ENCODE assay signal across 2 cellular contexts in the genomic region with DNA sequence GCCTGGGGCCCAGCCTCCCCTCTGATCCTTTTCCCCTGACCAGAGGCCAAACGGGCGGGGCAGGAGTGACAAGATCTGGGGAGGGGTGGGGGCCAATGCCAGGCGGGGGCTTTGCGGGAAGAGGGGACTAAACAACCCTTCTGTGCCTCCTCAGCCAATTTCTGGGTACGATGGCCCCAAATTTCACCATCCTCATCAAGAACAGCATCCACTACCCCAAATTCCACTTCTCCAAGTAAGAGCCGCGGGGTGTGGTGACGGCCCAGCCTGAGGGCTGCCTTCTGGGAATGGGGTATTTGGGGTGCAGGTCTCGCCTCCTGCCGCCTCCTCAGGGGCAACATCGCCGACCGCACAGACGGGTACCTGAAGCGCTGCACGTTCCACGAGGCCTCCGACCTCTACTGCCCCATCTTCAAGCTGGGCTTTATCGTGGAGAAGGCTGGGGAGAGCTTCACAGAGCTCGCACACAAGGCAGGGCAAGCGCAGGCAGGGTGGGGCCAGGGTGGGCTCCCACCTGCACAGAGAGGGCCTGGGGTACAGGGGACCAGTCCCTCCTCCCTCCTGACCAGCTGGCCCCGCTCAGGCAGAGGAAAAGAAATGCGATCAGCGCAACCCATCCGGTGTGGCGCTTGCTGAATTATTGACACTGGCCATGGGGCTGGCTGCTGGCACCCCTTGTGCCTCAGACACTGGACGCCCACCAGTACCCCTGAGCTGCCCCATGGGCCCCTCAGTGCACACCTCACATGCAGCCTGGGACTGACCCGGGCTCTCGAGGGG.
TF ChIP-seq lines count a peak whose summit lies in the region.

No MANE protein-coding gene starts in this region.

TF ChIP-seq in HCT116, 20 proteins besides CTCF, POLR2A, EP300 and RAD21:
- no peak for TF ChIP-seq JUND (IDR thresholded peaks at IDR 0.05)
- no peak for TF ChIP-seq ZFX (IDR thresholded peaks at IDR 0.05)
- TF ChIP-seq, protein P1, sequence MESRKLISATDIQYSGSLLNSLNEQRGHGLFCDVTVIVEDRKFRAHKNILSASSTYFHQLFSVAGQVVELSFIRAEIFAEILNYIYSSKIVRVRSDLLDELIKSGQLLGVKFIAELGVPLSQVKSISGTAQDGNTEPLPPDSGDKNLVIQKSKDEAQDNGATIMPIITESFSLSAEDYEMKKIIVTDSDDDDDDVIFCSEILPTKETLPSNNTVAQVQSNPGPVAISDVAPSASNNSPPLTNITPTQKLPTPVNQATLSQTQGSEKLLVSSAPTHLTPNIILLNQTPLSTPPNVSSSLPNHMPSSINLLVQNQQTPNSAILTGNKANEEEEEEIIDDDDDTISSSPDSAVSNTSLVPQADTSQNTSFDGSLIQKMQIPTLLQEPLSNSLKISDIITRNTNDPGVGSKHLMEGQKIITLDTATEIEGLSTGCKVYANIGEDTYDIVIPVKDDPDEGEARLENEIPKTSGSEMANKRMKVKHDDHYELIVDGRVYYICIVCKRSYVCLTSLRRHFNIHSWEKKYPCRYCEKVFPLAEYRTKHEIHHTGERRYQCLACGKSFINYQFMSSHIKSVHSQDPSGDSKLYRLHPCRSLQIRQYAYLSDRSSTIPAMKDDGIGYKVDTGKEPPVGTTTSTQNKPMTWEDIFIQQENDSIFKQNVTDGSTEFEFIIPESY (IDR thresholded peaks at IDR 0.05; ENCODE audit: extremely low read depth, insufficient replicate concordance, low read length) = no peak
- TF ChIP-seq YY1 (IDR thresholded peaks at IDR 0.05; ENCODE audit: extremely low read depth, insufficient replicate concordance, low read depth, low read length) = no peak
- TF ChIP-seq ZNF274 (IDR thresholded peaks at IDR 0.05; ENCODE audit: low read depth, low read length) = no peak
- TF ChIP-seq ELF1 (IDR thresholded peaks at IDR 0.05; ENCODE audit: borderline replicate concordance, low read depth) = no peak
- TF ChIP-seq, protein P2, sequence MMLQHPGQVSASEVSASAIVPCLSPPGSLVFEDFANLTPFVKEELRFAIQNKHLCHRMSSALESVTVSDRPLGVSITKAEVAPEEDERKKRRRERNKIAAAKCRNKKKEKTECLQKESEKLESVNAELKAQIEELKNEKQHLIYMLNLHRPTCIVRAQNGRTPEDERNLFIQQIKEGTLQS (IDR thresholded peaks at IDR 0.05) = no peak
- no peak for TF ChIP-seq FOSL1 (IDR thresholded peaks at IDR 0.05; ENCODE audit: low read depth)
- no peak for TF ChIP-seq POLR2AphosphoS5 (IDR thresholded peaks at IDR 0.05; ENCODE audit: low read depth, low read length)
- TF ChIP-seq, protein P3, sequence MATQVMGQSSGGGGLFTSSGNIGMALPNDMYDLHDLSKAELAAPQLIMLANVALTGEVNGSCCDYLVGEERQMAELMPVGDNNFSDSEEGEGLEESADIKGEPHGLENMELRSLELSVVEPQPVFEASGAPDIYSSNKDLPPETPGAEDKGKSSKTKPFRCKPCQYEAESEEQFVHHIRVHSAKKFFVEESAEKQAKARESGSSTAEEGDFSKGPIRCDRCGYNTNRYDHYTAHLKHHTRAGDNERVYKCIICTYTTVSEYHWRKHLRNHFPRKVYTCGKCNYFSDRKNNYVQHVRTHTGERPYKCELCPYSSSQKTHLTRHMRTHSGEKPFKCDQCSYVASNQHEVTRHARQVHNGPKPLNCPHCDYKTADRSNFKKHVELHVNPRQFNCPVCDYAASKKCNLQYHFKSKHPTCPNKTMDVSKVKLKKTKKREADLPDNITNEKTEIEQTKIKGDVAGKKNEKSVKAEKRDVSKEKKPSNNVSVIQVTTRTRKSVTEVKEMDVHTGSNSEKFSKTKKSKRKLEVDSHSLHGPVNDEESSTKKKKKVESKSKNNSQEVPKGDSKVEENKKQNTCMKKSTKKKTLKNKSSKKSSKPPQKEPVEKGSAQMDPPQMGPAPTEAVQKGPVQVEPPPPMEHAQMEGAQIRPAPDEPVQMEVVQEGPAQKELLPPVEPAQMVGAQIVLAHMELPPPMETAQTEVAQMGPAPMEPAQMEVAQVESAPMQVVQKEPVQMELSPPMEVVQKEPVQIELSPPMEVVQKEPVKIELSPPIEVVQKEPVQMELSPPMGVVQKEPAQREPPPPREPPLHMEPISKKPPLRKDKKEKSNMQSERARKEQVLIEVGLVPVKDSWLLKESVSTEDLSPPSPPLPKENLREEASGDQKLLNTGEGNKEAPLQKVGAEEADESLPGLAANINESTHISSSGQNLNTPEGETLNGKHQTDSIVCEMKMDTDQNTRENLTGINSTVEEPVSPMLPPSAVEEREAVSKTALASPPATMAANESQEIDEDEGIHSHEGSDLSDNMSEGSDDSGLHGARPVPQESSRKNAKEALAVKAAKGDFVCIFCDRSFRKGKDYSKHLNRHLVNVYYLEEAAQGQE (IDR thresholded peaks at IDR 0.05; ENCODE audit: low read depth) = no peak
- TF ChIP-seq, protein P4, sequence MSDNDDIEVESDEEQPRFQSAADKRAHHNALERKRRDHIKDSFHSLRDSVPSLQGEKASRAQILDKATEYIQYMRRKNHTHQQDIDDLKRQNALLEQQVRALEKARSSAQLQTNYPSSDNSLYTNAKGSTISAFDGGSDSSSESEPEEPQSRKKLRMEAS (IDR thresholded peaks at IDR 0.05) = no peak
- no peak for TF ChIP-seq CBX3 (IDR thresholded peaks at IDR 0.05; ENCODE audit: low read depth)
- no peak for TF ChIP-seq SIN3A (IDR thresholded peaks at IDR 0.05; ENCODE audit: low read depth)
TF ChIP-seq in HCT116: peak in this region for 0.

TF ChIP-seq in SK-N-SH, 30 proteins besides CTCF, POLR2A, EP300 and RAD21:
- TF ChIP-seq JUND (IDR thresholded peaks at IDR 0.05) (no peak), RFX5 (IDR thresholded peaks at IDR 0.05; ENCODE audit: low read length) (no peak), TEAD4 (IDR thresholded peaks at IDR 0.05; ENCODE audit: borderline replicate concordance, insufficient read depth) (no peak), RCOR1 (IDR thresholded peaks at IDR 0.05; ENCODE audit: low read length) (no peak), TAF1 (IDR thresholded peaks at IDR 0.05; ENCODE audit: borderline replicate concordance, low read depth, low read length) (no peak), SIN3A (IDR thresholded peaks at IDR 0.05; ENCODE audit: borderline replicate concordance, low read depth, low read length) (no peak), FOXM1 (IDR thresholded peaks at IDR 0.05; ENCODE audit: low read depth) (no peak), RXRA (IDR thresholded peaks at IDR 0.05; ENCODE audit: borderline replicate concordance, low read depth) (no peak), SMC3 (IDR thresholded peaks at IDR 0.05; ENCODE audit: low read depth, low read length) (no peak)
- TF ChIP-seq, protein P5, sequence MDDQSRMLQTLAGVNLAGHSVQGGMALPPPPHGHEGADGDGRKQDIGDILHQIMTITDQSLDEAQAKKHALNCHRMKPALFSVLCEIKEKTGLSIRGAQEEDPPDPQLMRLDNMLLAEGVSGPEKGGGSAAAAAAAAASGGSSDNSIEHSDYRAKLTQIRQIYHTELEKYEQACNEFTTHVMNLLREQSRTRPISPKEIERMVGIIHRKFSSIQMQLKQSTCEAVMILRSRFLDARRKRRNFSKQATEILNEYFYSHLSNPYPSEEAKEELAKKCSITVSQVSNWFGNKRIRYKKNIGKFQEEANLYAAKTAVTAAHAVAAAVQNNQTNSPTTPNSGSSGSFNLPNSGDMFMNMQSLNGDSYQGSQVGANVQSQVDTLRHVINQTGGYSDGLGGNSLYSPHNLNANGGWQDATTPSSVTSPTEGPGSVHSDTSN (IDR thresholded peaks at IDR 0.05) = no peak
- TF ChIP-seq, protein P4 (IDR thresholded peaks at IDR 0.05; ENCODE audit: low read depth) = no peak
- TF ChIP-seq, protein P1 (IDR thresholded peaks at IDR 0.05; ENCODE audit: borderline replicate concordance, low read depth) = no peak
